In genomic region chr2:162545254-162545653, GRCh38 we compare ENCODE assay signal across 26 cellular contexts.
DNase-seq lines count a peak whose midpoint lies in the region; ATAC-seq, FAIRE-seq and TF ChIP-seq lines count a peak whose summit lies in the region.
"Had no signal": no experiment of that assay in that cellular context is flagged by ENCODE, and none has a peak within 500 bp of the region (broad histone marks: within the 10 kb centered on the region; RNA-seq: fewer than 3 reads in every experiment).

No MANE protein-coding gene starts in this region.

- peak in 1 of 2 experiments; percentile 5 for DNase-seq in A549 (ENCODE audit: low read depth in 1 of 2, low spot score in 1 of 2)
- DNase-seq in WTC11 (ENCODE audit: low spot score) = no peak
- DNase-seq in islet precursor cell = peak; percentile 56
- peak; percentile 47 for DNase-seq in osteoblast (ENCODE audit: insufficient read length, low spot score, missing footprints)
- no peak for DNase-seq in CD8-positive, alpha-beta memory T cell
- no peak for DNase-seq in DMS53 (lab: John Stamatoyannopoulos, UW)
- DNase-seq in activated CD4-positive, CD25-positive, alpha-beta regulatory T cell (lab: John Stamatoyannopoulos, UW) = no peak
- DNase-seq: 8988T; Karpas-422; NCI-H1092; NCI-H1417 treated with DMSO at 0.1 percent for 48 hours; NCI-H1694 treated with DMSO at 0.1 percent for 48 hours; NCI-H2081; NCI-H2171 treated with DMSO at 0.1 percent for 48 hours; NCI-H345; NCI-H524; NCI-H774; NK-92 treated with Interleukin-12 subunit alpha and Interleukin-12 subunit beta, amount 100 ng/mL, for 24 hours; PC-3; SJCRH30 had no signal

- no peak for FAIRE-seq in A549 (lab: Jason Lieb, UNC)
- FAIRE-seq: D721Med, G401.6, GM12878, H54 had no signal

- H3K36me3 Mint-ChIP-seq in WTC11 = no peaks in the 10 kb centered on the region
- no peaks in the 10 kb centered on the region for H3K36me3 Mint-ChIP-seq in CD8-positive, alpha-beta memory T cell

- H3K27ac ChIP-seq in A549 (no peak overlapping the region), osteoblast (ENCODE audit: low read depth, low read length) (no peak overlapping the region)
- H3K27ac ChIP-seq in CD8-positive, alpha-beta memory T cell (ENCODE audit: low read depth, low read length) = no peak overlapping the region
- H3K27ac ChIP-seq: SJCRH30 had no signal

- H3K4me2 ChIP-seq in A549 (0 out of 3 replicates have a peak overlapping the region, but pooled peaks have one; percentile 19), osteoblast (ENCODE audit: insufficient read depth, low read length) (no peak overlapping the region)

- no peak overlapping the region for H3K27ac Mint-ChIP-seq in WTC11
- H3K27ac Mint-ChIP-seq in CD8-positive, alpha-beta memory T cell = no peak overlapping the region

- H3K9me3 ChIP-seq in A549 = no peaks in the 10 kb centered on the region
- no peaks in the 10 kb centered on the region for H3K9me3 ChIP-seq in osteoblast (ENCODE audit: low read depth, low read length)
- no peaks in the 10 kb centered on the region for H3K9me3 ChIP-seq in CD8-positive, alpha-beta memory T cell (ENCODE audit: low read length)
- H3K9me3 ChIP-seq: SJCRH30 had no signal

- no peak for TF ChIP-seq CTCF in A549 (IDR thresholded peaks at IDR 0.05)
- TF ChIP-seq CTCF in WTC11 (IDR thresholded peaks at IDR 0.05) = no peak
- TF ChIP-seq CTCF in osteoblast (IDR thresholded peaks at IDR 0.05; ENCODE audit: extremely low read depth, low read depth, low read length) = no peak

- H3K79me2 ChIP-seq in osteoblast (ENCODE audit: insufficient read depth, low read length) = no peaks in the 10 kb centered on the region

- POLR2A ChIA-PET in A549 (lab: Yijun Ruan, JAX) (no interaction called here), WTC11 (lab: Charles Lee) (no interaction called here)
- POLR2A ChIA-PET in CD8-positive, alpha-beta memory T cell (lab: Charles Lee) = no interaction called here

- no peak overlapping the region for H3K4me3 Mint-ChIP-seq in WTC11
- no peak overlapping the region for H3K4me3 Mint-ChIP-seq in CD8-positive, alpha-beta memory T cell

- no peak for ATAC-seq in A549
- ATAC-seq in WTC11 = peak; percentile 39; the same call in 1 of the 2 replicates
- ATAC-seq: GM12878, PC-3, Right ventricle myocardium inferior, SK-N-SH treated with all-trans-retinoic acid at 6 μM for 48 hours had no signal

- no peaks in the 10 kb centered on the region for H3K9me3 Mint-ChIP-seq in WTC11
- peaks cover 0 to 5% (median 0%) of the 10 kb centered on the region in 5 donors for H3K9me3 Mint-ChIP-seq in CD8-positive, alpha-beta memory T cell

- H3K4me1 Mint-ChIP-seq in WTC11 = peaks cover 9% of the 10 kb centered on the region
- no peaks in the 10 kb centered on the region for H3K4me1 Mint-ChIP-seq in CD8-positive, alpha-beta memory T cell

- no peaks in the 10 kb centered on the region for H3K36me3 ChIP-seq in osteoblast (ENCODE audit: insufficient read depth, low read length)
- H3K36me3 ChIP-seq in CD8-positive, alpha-beta memory T cell (ENCODE audit: insufficient read depth, low read length) = no peaks in the 10 kb centered on the region
- H3K36me3 ChIP-seq: SJCRH30 had no signal

- no peaks in the 10 kb centered on the region for H3K27me3 ChIP-seq in osteoblast (ENCODE audit: insufficient read depth, low read length)
- no peaks in the 10 kb centered on the region for H3K27me3 ChIP-seq in CD8-positive, alpha-beta memory T cell (ENCODE audit: insufficient read depth, low read length, poor library complexity, severe bottlenecking)
- H3K27me3 ChIP-seq: SJCRH30 had no signal

- H3K27me3 Mint-ChIP-seq in WTC11 (ENCODE audit: low read depth) = no peaks in the 10 kb centered on the region
- no peaks in the 10 kb centered on the region for H3K27me3 Mint-ChIP-seq in CD8-positive, alpha-beta memory T cell

- TF ChIP-seq RAD21 in A549 (conservative IDR thresholded peaks at IDR 0.05 in 1 of 2, IDR thresholded peaks at IDR 0.05 in 1 of 2) = no peak

- H4K20me1 ChIP-seq in osteoblast (ENCODE audit: insufficient read depth, low read length) = no peaks in the 10 kb centered on the region

- TF ChIP-seq POLR2A in A549 (IDR thresholded peaks at IDR 0.05; ENCODE audit: low read length) = no peak

- no peak overlapping the region for H2AFZ ChIP-seq in osteoblast (ENCODE audit: low read length)

- CTCF ChIA-PET in A549 (lab: Yijun Ruan, JAX) (no interaction called here), WTC11 (lab: Charles Lee) (no interaction called here)
- CTCF ChIA-PET in CD8-positive, alpha-beta memory T cell (lab: Charles Lee) = no interaction called here

- H3K4me1 ChIP-seq in A549 (no peaks in the 10 kb centered on the region), osteoblast (ENCODE audit: insufficient read depth, low read length) (no peaks in the 10 kb centered on the region)
- no peaks in the 10 kb centered on the region for H3K4me1 ChIP-seq in CD8-positive, alpha-beta memory T cell (ENCODE audit: insufficient read depth, low read length)
- H3K4me1 ChIP-seq: SJCRH30 had no signal

- TF ChIP-seq EP300 in A549 (IDR thresholded peaks at IDR 0.05) = no peak

- H3K4me3 ChIP-seq in A549 (no peak overlapping the region), osteoblast (ENCODE audit: insufficient read depth, low read length) (no peak overlapping the region)
- H3K4me3 ChIP-seq in CD8-positive, alpha-beta memory T cell (ENCODE audit: low read length) = no peak overlapping the region
- H3K4me3 ChIP-seq: GM12878, SJCRH30 had no signal

- WGBS in A549 (ENCODE audit: missing lambda C conversion rate) = 35% methylated on average over 1 of the region's 1 CpG

TF ChIP-seq in A549, 52 proteins besides CTCF, POLR2A, EP300 and RAD21 (continues in another document):
- TF ChIP-seq HOXA7 (CRISPR knock-in tag; IDR thresholded peaks at IDR 0.05) (no peak), TP53 (CRISPR knock-in tag; IDR thresholded peaks at IDR 0.05) (no peak), CBX2 (IDR thresholded peaks at IDR 0.05; ENCODE audit: borderline replicate concordance, low read depth) (no peak), POLR2AphosphoS2 (conservative IDR thresholded peaks at IDR 0.05; ENCODE audit: low read length) (no peak), JUN (IDR thresholded peaks at IDR 0.05) (no peak), TFCP2L1 (CRISPR knock-in tag; IDR thresholded peaks at IDR 0.05) (no peak), BHLHE40 (IDR thresholded peaks at IDR 0.05; ENCODE audit: low read depth, low read length) (no peak), CHD2 (IDR thresholded peaks at IDR 0.05; ENCODE audit: low read length, partially characterized antibody) (no peak), E2F6 (IDR thresholded peaks at IDR 0.05; ENCODE audit: borderline replicate concordance, low read depth) (no peak), MAX (IDR thresholded peaks at IDR 0.05) (no peak), GATA3 (IDR thresholded peaks at IDR 0.05; ENCODE audit: borderline replicate concordance) (no peak), USF2 (IDR thresholded peaks at IDR 0.05) (no peak), HDAC2 (IDR thresholded peaks at IDR 0.05) (no peak)

TF ChIP-seq in WTC11, 78 proteins besides CTCF, POLR2A, EP300 and RAD21 (continues in another document):
- TF ChIP-seq JUN (CRISPR knock-in tag; IDR thresholded peaks at IDR 0.05) (no peak), ATF1 (CRISPR knock-in tag; IDR thresholded peaks at IDR 0.05) (no peak), ZMAT4 (CRISPR knock-in tag; IDR thresholded peaks at IDR 0.05) (no peak), HMGA2 (CRISPR knock-in tag; IDR thresholded peaks at IDR 0.05) (no peak), NR1H2 (CRISPR knock-in tag; IDR thresholded peaks at IDR 0.05) (no peak), PREB (CRISPR knock-in tag; IDR thresholded peaks at IDR 0.05; ENCODE audit: borderline replicate concordance) (no peak), FOXK1 (CRISPR knock-in tag; IDR thresholded peaks at IDR 0.05) (no peak)
- TF ChIP-seq, protein P1, sequence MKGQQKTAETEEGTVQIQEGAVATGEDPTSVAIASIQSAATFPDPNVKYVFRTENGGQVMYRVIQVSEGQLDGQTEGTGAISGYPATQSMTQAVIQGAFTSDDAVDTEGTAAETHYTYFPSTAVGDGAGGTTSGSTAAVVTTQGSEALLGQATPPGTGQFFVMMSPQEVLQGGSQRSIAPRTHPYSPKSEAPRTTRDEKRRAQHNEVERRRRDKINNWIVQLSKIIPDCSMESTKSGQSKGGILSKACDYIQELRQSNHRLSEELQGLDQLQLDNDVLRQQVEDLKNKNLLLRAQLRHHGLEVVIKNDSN (CRISPR knock-in tag; IDR thresholded peaks at IDR 0.05) = no peak
- TF ChIP-seq, protein P2, sequence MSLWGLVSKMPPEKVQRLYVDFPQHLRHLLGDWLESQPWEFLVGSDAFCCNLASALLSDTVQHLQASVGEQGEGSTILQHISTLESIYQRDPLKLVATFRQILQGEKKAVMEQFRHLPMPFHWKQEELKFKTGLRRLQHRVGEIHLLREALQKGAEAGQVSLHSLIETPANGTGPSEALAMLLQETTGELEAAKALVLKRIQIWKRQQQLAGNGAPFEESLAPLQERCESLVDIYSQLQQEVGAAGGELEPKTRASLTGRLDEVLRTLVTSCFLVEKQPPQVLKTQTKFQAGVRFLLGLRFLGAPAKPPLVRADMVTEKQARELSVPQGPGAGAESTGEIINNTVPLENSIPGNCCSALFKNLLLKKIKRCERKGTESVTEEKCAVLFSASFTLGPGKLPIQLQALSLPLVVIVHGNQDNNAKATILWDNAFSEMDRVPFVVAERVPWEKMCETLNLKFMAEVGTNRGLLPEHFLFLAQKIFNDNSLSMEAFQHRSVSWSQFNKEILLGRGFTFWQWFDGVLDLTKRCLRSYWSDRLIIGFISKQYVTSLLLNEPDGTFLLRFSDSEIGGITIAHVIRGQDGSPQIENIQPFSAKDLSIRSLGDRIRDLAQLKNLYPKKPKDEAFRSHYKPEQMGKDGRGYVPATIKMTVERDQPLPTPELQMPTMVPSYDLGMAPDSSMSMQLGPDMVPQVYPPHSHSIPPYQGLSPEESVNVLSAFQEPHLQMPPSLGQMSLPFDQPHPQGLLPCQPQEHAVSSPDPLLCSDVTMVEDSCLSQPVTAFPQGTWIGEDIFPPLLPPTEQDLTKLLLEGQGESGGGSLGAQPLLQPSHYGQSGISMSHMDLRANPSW (CRISPR knock-in tag; conservative IDR thresholded peaks at IDR 0.05; ENCODE audit: low read depth) = no peak

Comparison
In these comparisons a context has a peak if more than half of its experiments do, and no peak if none do; other contexts are left out.
1. DNase-seq: peak in islet precursor cell (single experiment) and osteoblast (single experiment); none in WTC11 (single experiment), CD8-positive, alpha-beta memory T cell (0 of 5), DMS53 (single experiment) and activated CD4-positive, CD25-positive, alpha-beta regulatory T cell (0 of 4).